Comparison of ENCODE assay signal across 15 cellular contexts in genomic region chr18:56921888-56922480, GRCh38.
DNase-seq lines count a peak whose midpoint lies in the region; ATAC-seq and TF ChIP-seq lines count a peak whose summit lies in the region.
"Had no signal": no experiment of that assay in that cellular context is flagged by ENCODE, and none has a peak within 500 bp of the region (broad histone marks: within the 10 kb centered on the region; RNA-seq: fewer than 3 reads in every experiment).

No MANE protein-coding gene starts in this region.

- TF ChIP-seq POLR2A in GM18505 (IDR thresholded peaks at IDR 0.05; ENCODE audit: borderline replicate concordance, extremely low read depth, insufficient read depth, insufficient read length) (no peak), right lobe of liver (IDR thresholded peaks at IDR 0.05) (no peak)

- no peaks in the 10 kb centered on the region for H3K36me3 ChIP-seq in right lobe of liver

- DNase-seq in NAMALWA (ENCODE audit: low spot score) (peak; percentile 3), NCI-H2227 (lab: John Stamatoyannopoulos, UW; ENCODE audit: unreplicated experiment) (no peak), right lobe of liver (no peak), coronary artery (ENCODE audit: low spot score) (no peak)
- DNase-seq in activated CD4-positive, alpha-beta T cell treated with anti-CD3 and anti-CD28 coated beads for 48 hours, result no peak
- DNase-seq: activated CD4-positive, alpha-beta T cell treated with anti-CD3 and anti-CD28 coated beads, Interleukin-2, amount 50 U/mL, for 48 hours; activated naive CD8-positive, alpha-beta T cell treated with anti-CD3 and anti-CD28 coated beads, Interleukin-2, amount 10 ng/mL, durations not matched to agents 7 days and 5 days; dorsolateral prefrontal cortex; left ventricle myocardium inferior; NCI-H146; occipital lobe; stimulated activated CD4-positive, alpha-beta T cell treated with anti-CD3 and anti-CD28 coated beads, Interleukin-4, amount 100 ng/mL, for 1 hour had no signal

- no peaks in the 10 kb centered on the region for H3K27me3 ChIP-seq in right lobe of liver
- H3K27me3 ChIP-seq: dorsolateral prefrontal cortex had no signal

- TF ChIP-seq CTCF in right lobe of liver (IDR thresholded peaks at IDR 0.05), result no peak
- TF ChIP-seq CTCF in coronary artery (IDR thresholded peaks at IDR 0.05), result no peak

- H3K4me3 ChIP-seq in right lobe of liver (no peak overlapping the region), coronary artery (no peak overlapping the region)
- H3K4me3 ChIP-seq: dorsolateral prefrontal cortex, left ventricle myocardium inferior had no signal

- ATAC-seq in GM18505 (IDR thresholded peaks at IDR 0.05; ENCODE audit: unreplicated experiment) (peak; percentile 50), GM19463 (IDR thresholded peaks at IDR 0.05; ENCODE audit: unreplicated experiment) (peak; percentile 90), HG02938 (IDR thresholded peaks at IDR 0.05; ENCODE audit: unreplicated experiment) (peak; percentile 90), right lobe of liver (no peak)

- intact Hi-C loops in right lobe of liver (cut with DNase I), result no loop called here

- H3K27ac ChIP-seq in right lobe of liver, result no peak overlapping the region
- no peak overlapping the region for H3K27ac ChIP-seq in coronary artery
- H3K27ac ChIP-seq: dorsolateral prefrontal cortex, left ventricle myocardium inferior had no signal

- WGBS in right lobe of liver (ENCODE audit: insufficient coverage, low coverage, low lambda C conversion rate, missing lambda C conversion rate), result 67% methylated on average over 1 of the region's 1 CpG

- no peaks in the 10 kb centered on the region for H3K4me1 ChIP-seq in right lobe of liver

- no peaks in the 10 kb centered on the region for H3K9me3 ChIP-seq in right lobe of liver
- H3K9me3 ChIP-seq: left ventricle myocardium inferior had no signal

Comparison
In these comparisons a context has a peak if more than half of its experiments do, and no peak if none do; other contexts are left out.
1. ATAC-seq: peak in GM18505 (single experiment), GM19463 (single experiment) and HG02938 (single experiment); none in right lobe of liver (0 of 4).